9 cellular contexts compared by ENCODE assay signal in the genomic region with DNA sequence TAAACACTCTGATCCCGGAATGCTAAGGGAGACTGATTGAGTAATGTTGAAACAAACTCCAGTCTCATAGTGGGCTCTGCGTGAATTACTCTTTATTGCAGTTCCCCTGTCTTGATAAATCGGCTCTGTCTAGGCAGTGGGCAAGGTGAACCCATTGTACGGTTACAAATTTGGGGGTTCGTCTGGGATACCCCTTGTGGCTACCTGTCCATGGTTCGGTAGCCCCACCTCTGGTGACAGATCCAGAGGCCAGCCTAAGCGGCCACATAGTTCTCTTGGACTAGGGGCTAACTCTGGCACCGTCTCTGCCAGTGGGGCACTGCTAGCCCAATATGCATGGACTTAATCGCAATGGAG. TPM values are rescaled to one million over a fixed set of nuclear protein-coding genes. Genes with fewer than 3 reads are reported as not detected.
DNase-seq lines count a peak whose midpoint lies in the region; ATAC-seq and TF ChIP-seq lines count a peak whose summit lies in the region.
"Had no signal": no experiment of that assay in that cellular context is flagged by ENCODE, and none has a peak within 500 bp of the region (broad histone marks: within the 10 kb centered on the region; RNA-seq: fewer than 3 reads in every experiment).

No MANE protein-coding gene starts in this region.

- 89% methylated on average over 9 of the region's 9 CpGs for WGBS in liver

- H3K4me1 ChIP-seq in liver (ENCODE audit: control insufficient read depth in 4 of 4, insufficient read depth in 4 of 4, low read length in 3 of 4), result peaks cover 15 to 37% (median 29%) of the 10 kb centered on the region in 4 donors
- H3K4me1 ChIP-seq in thoracic aorta (ENCODE audit: control insufficient read depth in 1 of 2, low read depth in 2 of 2), result peaks cover 32 to 38% of the 10 kb centered on the region in 2 donors

- H3K9ac ChIP-seq in liver (ENCODE audit: low read depth in 1 of 2, low read length in 2 of 2), result no peak overlapping the region

- H3K9me3 ChIP-seq in liver (ENCODE audit: control insufficient read depth in 4 of 4, low read length in 3 of 4) (no peaks in the 10 kb centered on the region), thoracic aorta (no peaks in the 10 kb centered on the region)

- H3K4me1 Mint-ChIP-seq in activated naive CD4-positive, alpha-beta T cell treated with anti-CD3 and anti-CD28 coated beads, Interleukin-2, amount 50 U/mL, for 24 hours, result peaks cover 29% of the 10 kb centered on the region
- H3K4me1 Mint-ChIP-seq in activated naive CD8-positive, alpha-beta T cell treated with anti-CD3 and anti-CD28 coated beads for 36 hours, result peaks cover 39% of the 10 kb centered on the region

- no peak overlapping the region for H3K27ac ChIP-seq in liver (ENCODE audit: low read depth in 1 of 2, low read length in 2 of 2)
- no peak overlapping the region for H3K27ac ChIP-seq in thoracic aorta

- no peak for ATAC-seq in thoracic aorta (ENCODE audit: insufficient number of reproducible peaks, low FRiP score, low read depth)
- no peak for ATAC-seq in GM21723 (IDR thresholded peaks at IDR 0.05; ENCODE audit: unreplicated experiment)

- peaks cover 4% of the 10 kb centered on the region for H3K36me3 Mint-ChIP-seq in activated naive CD4-positive, alpha-beta T cell treated with anti-CD3 and anti-CD28 coated beads, Interleukin-2, amount 50 U/mL, for 24 hours
- peaks cover 25% of the 10 kb centered on the region for H3K36me3 Mint-ChIP-seq in activated naive CD8-positive, alpha-beta T cell treated with anti-CD3 and anti-CD28 coated beads for 36 hours

- H3K36me3 ChIP-seq in liver (ENCODE audit: control insufficient read depth in 4 of 4, insufficient read depth in 3 of 4, low read depth in 1 of 4, low read length in 3 of 4) (no peaks in the 10 kb centered on the region), thoracic aorta (no peaks in the 10 kb centered on the region)

- no peaks in the 10 kb centered on the region for H3K27me3 ChIP-seq in liver (ENCODE audit: control insufficient read depth in 4 of 4, insufficient read depth in 4 of 4, low read length in 3 of 4)
- H3K27me3 ChIP-seq in thoracic aorta (replicated peaks; ENCODE audit: insufficient read depth), result no peaks in the 10 kb centered on the region

- TF ChIP-seq RAD21 in liver (IDR thresholded peaks at IDR 0.05), result no peak

- peak overlapping the region; percentile 91 for H3K4me3 Mint-ChIP-seq in activated naive CD4-positive, alpha-beta T cell treated with anti-CD3 and anti-CD28 coated beads, Interleukin-2, amount 50 U/mL, for 24 hours
- peak overlapping the region; percentile 95 for H3K4me3 Mint-ChIP-seq in activated naive CD8-positive, alpha-beta T cell treated with anti-CD3 and anti-CD28 coated beads for 36 hours

- peak overlapping the region; percentile 55 for H3K27ac Mint-ChIP-seq in activated naive CD4-positive, alpha-beta T cell treated with anti-CD3 and anti-CD28 coated beads, Interleukin-2, amount 50 U/mL, for 24 hours
- peak overlapping the region; percentile 89 for H3K27ac Mint-ChIP-seq in activated naive CD8-positive, alpha-beta T cell treated with anti-CD3 and anti-CD28 coated beads for 36 hours

- no peaks in the 10 kb centered on the region for H3K9me3 Mint-ChIP-seq in activated naive CD4-positive, alpha-beta T cell treated with anti-CD3 and anti-CD28 coated beads, Interleukin-2, amount 50 U/mL, for 24 hours
- H3K9me3 Mint-ChIP-seq in activated naive CD8-positive, alpha-beta T cell treated with anti-CD3 and anti-CD28 coated beads for 36 hours, result no peaks in the 10 kb centered on the region

- no peak for TF ChIP-seq CTCF in liver (IDR thresholded peaks at IDR 0.05; ENCODE audit: low read depth, low read length, missing input control)
- TF ChIP-seq CTCF in thoracic aorta (IDR thresholded peaks at IDR 0.05), result no peak

- H3K4me3 ChIP-seq in liver (ENCODE audit: low read depth in 1 of 3, low read length in 3 of 3) (peak overlapping the region; percentile 8 to 95 (median 44)), thoracic aorta (peak overlapping the region; percentile 94)

- no peak for DNase-seq in activated naive CD4-positive, alpha-beta T cell treated with Interleukin-2 at 50 U/mL for 16 hours
- no peak for DNase-seq in activated naive CD8-positive, alpha-beta T cell treated with anti-CD3 and anti-CD28 coated beads for 36 hours
- DNase-seq in thoracic aorta (ENCODE audit: low spot score), result no peak
- no peak for DNase-seq in mucosa of gallbladder (ENCODE audit: low spot score)
- no peak for DNase-seq in occipital lobe (lab: John Stamatoyannopoulos, UW)
- DNase-seq: RPMI8226 had no signal

- no peaks in the 10 kb centered on the region for H3K27me3 Mint-ChIP-seq in activated naive CD4-positive, alpha-beta T cell treated with anti-CD3 and anti-CD28 coated beads, Interleukin-2, amount 50 U/mL, for 24 hours
- no peaks in the 10 kb centered on the region for H3K27me3 Mint-ChIP-seq in activated naive CD8-positive, alpha-beta T cell treated with anti-CD3 and anti-CD28 coated beads for 36 hours

TF ChIP-seq in liver, 16 proteins besides CTCF, POLR2A, EP300 and RAD21:
- TF ChIP-seq YY1 (IDR thresholded peaks at IDR 0.05) (no peak), HNF4A (conservative IDR thresholded peaks at IDR 0.05) (no peak), NR2F2 (IDR thresholded peaks at IDR 0.05) (no peak)
TF ChIP-seq in liver: peak in this region for 0.

RNA-seq across cellular contexts. Expression of gene STARD7, which starts 1.1 kb away (rescaled TPM):
- total RNA-seq in activated naive CD8-positive, alpha-beta T cell treated with anti-CD3 and anti-CD28 coated beads for 36 hours, result 100 to 1,000 TPM; 229 to 231 TPM
- total RNA-seq in liver (100 to 1,000 TPM in 1 of 2 donors, 10 to 100 TPM in 1; 72.0 to 120 TPM), thoracic aorta (100 to 1,000 TPM in 1 of 2 donors, 10 to 100 TPM in 1; 68.1 to 135 TPM), mucosa of gallbladder (117 TPM), occipital lobe (165 TPM)
- 10 to 100 TPM; 42.9 to 47.4 TPM for polyA plus RNA-seq in liver

RNA-seq across cellular contexts. Expression of gene TMEM127, which starts 56.1 kb away (rescaled TPM):
- total RNA-seq in activated naive CD8-positive, alpha-beta T cell treated with anti-CD3 and anti-CD28 coated beads for 36 hours, result 10 to 100 TPM; 17.4 to 21.2 TPM
- total RNA-seq in liver (10 to 100 TPM; 17.7 to 19.1 TPM), thoracic aorta (10 to 100 TPM; 50.8 to 52.4 TPM), mucosa of gallbladder (80.3 TPM), occipital lobe (19.7 TPM)
- polyA plus RNA-seq in liver, result 10 to 100 TPM; 11.2 to 27.5 TPM

RNA-seq across cellular contexts. Expression of gene CIAO1, which starts 56.3 kb away (rescaled TPM):
- total RNA-seq in activated naive CD8-positive, alpha-beta T cell treated with anti-CD3 and anti-CD28 coated beads for 36 hours, result 10 to 100 TPM; 69.7 to 73.9 TPM
- total RNA-seq in liver, result 10 to 100 TPM; 50.6 to 80.4 TPM
- 10 to 100 TPM; 43.0 to 43.3 TPM for polyA plus RNA-seq in liver
- 100 to 1,000 TPM; 115 to 123 TPM for total RNA-seq in thoracic aorta
- total RNA-seq in mucosa of gallbladder, result 69.3 TPM
- 80.3 TPM for total RNA-seq in occipital lobe
